Comparison of ENCODE assay signal across 21 cellular contexts in the genomic region with DNA sequence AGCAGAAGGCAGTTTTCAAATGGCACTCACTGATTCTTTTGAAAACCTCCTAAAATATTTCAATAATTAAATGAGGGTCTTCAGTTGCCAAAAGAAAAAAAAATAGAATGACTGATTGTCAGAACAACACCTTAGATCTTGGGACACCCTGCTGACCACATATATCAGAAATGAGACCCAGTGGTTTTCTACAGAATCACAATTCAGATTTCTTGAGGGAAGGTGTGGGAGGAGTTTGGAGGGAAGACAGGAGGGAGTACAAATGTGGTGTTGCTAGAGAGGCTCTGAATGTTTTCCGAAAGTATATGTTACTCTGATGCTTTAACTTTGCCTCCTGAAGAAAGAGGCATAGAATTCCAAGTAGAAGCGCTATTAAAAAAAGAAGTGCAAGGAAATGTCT.
"Had no signal": no experiment of that assay in that cellular context is flagged by ENCODE, and none has a peak within 500 bp of the region (broad histone marks: within the 10 kb centered on the region; RNA-seq: fewer than 3 reads in every experiment).

No MANE protein-coding gene starts in this region.

- H3K9me3 Mint-ChIP-seq: brain; natural killer cell treated with Interleukin-12 subunit alpha and Interleukin-12 subunit beta and Interleukin-15 and Interleukin-18, amount 100 ng/mL, for 72 hours; stimulated activated naive CD8-positive, alpha-beta T cell treated with anti-CD3 and anti-CD28 coated beads, Interleukin-15, Interleukin-2, amounts not matched to agents 100 ng/mL and 50 ng/mL, for 24 hours had no signal

- H3K27me3 Mint-ChIP-seq: activated naive CD8-positive, alpha-beta T cell; brain; natural killer cell treated with Interleukin-12 subunit alpha and Interleukin-12 subunit beta and Interleukin-15 and Interleukin-18, amount 100 ng/mL, for 72 hours; stimulated activated naive CD8-positive, alpha-beta T cell treated with anti-CD3 and anti-CD28 coated beads, Interleukin-15, Interleukin-2, amounts not matched to agents 100 ng/mL and 50 ng/mL, for 24 hours; T-helper 17 cell; type B pancreatic cell had no signal

- DNase-seq: activated CD4-positive, alpha-beta T cell treated with anti-CD3 and anti-CD28 coated beads, Interleukin-2, amount 50 U/mL, for 4 hours; activated CD4-positive, CD25-positive, alpha-beta regulatory T cell; activated effector memory CD4-positive, alpha-beta T cell treated with Interleukin-2 at 50 U/mL for 16 hours; central memory CD4-positive, alpha-beta T cell; effector CD8-positive, alpha-beta T cell; foreskin melanocyte; kidney glomerular epithelial cell; left ventricle myocardium superior; mesenchymal stem cell; nucleus accumbens; SHP77 treated with DMSO at 0.1 percent for 48 hours; stimulated activated CD4-positive, alpha-beta T cell treated with anti-CD3 and anti-CD28 coated beads, Interleukin-15, amount 100 ng/mL, for 24 hours; stimulated activated CD4-positive, alpha-beta T cell treated with anti-CD3 and anti-CD28 coated beads, Interleukin-4, amount 100 ng/mL, for 1 hour; T-helper 17 cell had no signal

- ATAC-seq: left ventricle myocardium superior, SK-N-SH treated with all-trans-retinoic acid at 6 μM for 48 hours, T-helper 17 cell had no signal

- H3K27ac Mint-ChIP-seq: activated naive CD8-positive, alpha-beta T cell; brain; progenitor cell of endocrine pancreas; T-helper 17 cell; type B pancreatic cell had no signal

- H3K36me3 Mint-ChIP-seq: brain; natural killer cell treated with Interleukin-12 subunit alpha and Interleukin-12 subunit beta and Interleukin-15 and Interleukin-18, amount 100 ng/mL, for 72 hours; type B pancreatic cell had no signal

- H3K4me3 Mint-ChIP-seq: activated naive CD8-positive, alpha-beta T cell; brain; natural killer cell treated with Interleukin-12 subunit alpha and Interleukin-12 subunit beta and Interleukin-15 and Interleukin-18, amount 100 ng/mL, for 72 hours; stimulated activated naive CD8-positive, alpha-beta T cell treated with anti-CD3 and anti-CD28 coated beads, Interleukin-15, Interleukin-2, amounts not matched to agents 100 ng/mL and 50 ng/mL, for 24 hours; T-helper 17 cell; type B pancreatic cell had no signal
